Comparison of ENCODE assay signal across 8 cellular contexts in genomic region chr19:51887522-51888498, GRCh38. TPM values are rescaled to one million over a fixed set of nuclear protein-coding genes. Genes with fewer than 3 reads are reported as not detected.
DNase-seq lines count a peak whose midpoint lies in the region; ATAC-seq and TF ChIP-seq lines count a peak whose summit lies in the region.

Gene ZNF577, minus strand, starts transcription at chr19:51887951. Its CDS starts 7,569 bp downstream, at chr19:51880382.

- no peak for TF ChIP-seq CTCF in lower leg skin (IDR thresholded peaks at IDR 0.05)

- H3K27me3 Mint-ChIP-seq in effector memory CD8-positive, alpha-beta T cell: no peaks in the 10 kb centered on the region

- peak; percentile 94 for ATAC-seq in effector memory CD8-positive, alpha-beta T cell (replicated peaks)
- no peak for ATAC-seq in GM18858 (IDR thresholded peaks at IDR 0.05; ENCODE audit: unreplicated experiment)

- no peak for TF ChIP-seq RAD21 in Ishikawa (IDR thresholded peaks at IDR 0.05; ENCODE audit: low read depth)

- intact Hi-C loops in lower leg skin (cut with DNase I; ENCODE audit: low total_unique reads): no loop called here

- no peak for TF ChIP-seq POLR2A in lower leg skin (IDR thresholded peaks at IDR 0.05)

- TF ChIP-seq EP300 in Ishikawa (IDR thresholded peaks at IDR 0.05; ENCODE audit: borderline replicate concordance): no peak; the same call in 1 of the 2 replicates

- H3K4me3 ChIP-seq in lower leg skin (ENCODE audit: low read depth, poor library complexity, severe bottlenecking): peak within 1 kb of the TSS; percentile 76

- WGBS in lower leg skin, 2 donors: 6 to 10% methylated on average over 51 to 54 of the region's 56 CpGs

- peaks cover 26% of the 10 kb centered on the region for H3K36me3 Mint-ChIP-seq in effector memory CD8-positive, alpha-beta T cell (ENCODE audit: insufficient read depth)

- peaks cover 0 to 5% of the 10 kb centered on the region in 2 donors for H3K4me1 Mint-ChIP-seq in effector memory CD8-positive, alpha-beta T cell (ENCODE audit: low read depth in 2 of 2)

- peaks cover 6 to 29% of the 10 kb centered on the region in 2 donors for H3K9me3 Mint-ChIP-seq in effector memory CD8-positive, alpha-beta T cell

- H3K27ac Mint-ChIP-seq in effector memory CD8-positive, alpha-beta T cell: peak within 1 kb of the TSS; percentile 71 to 95

- H3K4me3 Mint-ChIP-seq in effector memory CD8-positive, alpha-beta T cell: peak within 1 kb of the TSS; percentile 84 to 93

- peak; percentile 96 for DNase-seq in AG20443 (ENCODE audit: low spot score)
- DNase-seq in activated CD8-positive, alpha-beta memory T cell treated with anti-CD3 and anti-CD28 coated beads for 48 hours (ENCODE audit: low read depth in 2 of 3, low spot score in 2 of 3): peak in 2 of 3 experiments; percentile 23 to 41
- peak; percentile 25 to 66 (median 64) for DNase-seq in effector memory CD8-positive, alpha-beta T cell
- peak; percentile 91 to 97 for DNase-seq in lower leg skin (ENCODE audit: low spot score in 2 of 2)
- DNase-seq in stimulated activated CD4-positive, alpha-beta T cell treated with anti-CD3 and anti-CD28 coated beads, Interleukin-2, amount 100 ng/mL, for 24 hours: peak; percentile 55 to 72
- DNase-seq in DMS79 treated with DMSO at 0.1 percent for 48 hours (lab: John Stamatoyannopoulos, UW): no peak

TF ChIP-seq in Ishikawa, 13 proteins besides CTCF, POLR2A, EP300 and RAD21:
- TF ChIP-seq TCF12 (IDR thresholded peaks at IDR 0.05; ENCODE audit: low read depth) (peak; percentile 75; the same call in 1 of the 2 replicates), TAF1 (IDR thresholded peaks at IDR 0.05; ENCODE audit: low read depth) (peak; percentile 35; the same call in 1 of the 2 replicates), TEAD4 (IDR thresholded peaks at IDR 0.05) (peak; percentile 39; the same call in 1 of the 2 replicates), CEBPB (IDR thresholded peaks at IDR 0.05) (peak; percentile 72), ZBTB7A (IDR thresholded peaks at IDR 0.05; ENCODE audit: low read depth) (no peak), YY1 (IDR thresholded peaks at IDR 0.05; ENCODE audit: low read depth) (peak; percentile 100), FOXM1 (IDR thresholded peaks at IDR 0.05; ENCODE audit: borderline replicate concordance, low read depth) (no peak), NFIC (IDR thresholded peaks at IDR 0.05) (no peak), MAX (IDR thresholded peaks at IDR 0.05) (no peak; the same call in none of the 2 replicates), USF1 (IDR thresholded peaks at IDR 0.05) (0 out of 2 replicates have a peak, but pooled peaks have one; percentile 4), CREB1 (IDR thresholded peaks at IDR 0.05; ENCODE audit: low read depth) (peak; percentile 90), EGR1 (IDR thresholded peaks at IDR 0.05) (peak; percentile 92)
- TF ChIP-seq, protein P1, sequence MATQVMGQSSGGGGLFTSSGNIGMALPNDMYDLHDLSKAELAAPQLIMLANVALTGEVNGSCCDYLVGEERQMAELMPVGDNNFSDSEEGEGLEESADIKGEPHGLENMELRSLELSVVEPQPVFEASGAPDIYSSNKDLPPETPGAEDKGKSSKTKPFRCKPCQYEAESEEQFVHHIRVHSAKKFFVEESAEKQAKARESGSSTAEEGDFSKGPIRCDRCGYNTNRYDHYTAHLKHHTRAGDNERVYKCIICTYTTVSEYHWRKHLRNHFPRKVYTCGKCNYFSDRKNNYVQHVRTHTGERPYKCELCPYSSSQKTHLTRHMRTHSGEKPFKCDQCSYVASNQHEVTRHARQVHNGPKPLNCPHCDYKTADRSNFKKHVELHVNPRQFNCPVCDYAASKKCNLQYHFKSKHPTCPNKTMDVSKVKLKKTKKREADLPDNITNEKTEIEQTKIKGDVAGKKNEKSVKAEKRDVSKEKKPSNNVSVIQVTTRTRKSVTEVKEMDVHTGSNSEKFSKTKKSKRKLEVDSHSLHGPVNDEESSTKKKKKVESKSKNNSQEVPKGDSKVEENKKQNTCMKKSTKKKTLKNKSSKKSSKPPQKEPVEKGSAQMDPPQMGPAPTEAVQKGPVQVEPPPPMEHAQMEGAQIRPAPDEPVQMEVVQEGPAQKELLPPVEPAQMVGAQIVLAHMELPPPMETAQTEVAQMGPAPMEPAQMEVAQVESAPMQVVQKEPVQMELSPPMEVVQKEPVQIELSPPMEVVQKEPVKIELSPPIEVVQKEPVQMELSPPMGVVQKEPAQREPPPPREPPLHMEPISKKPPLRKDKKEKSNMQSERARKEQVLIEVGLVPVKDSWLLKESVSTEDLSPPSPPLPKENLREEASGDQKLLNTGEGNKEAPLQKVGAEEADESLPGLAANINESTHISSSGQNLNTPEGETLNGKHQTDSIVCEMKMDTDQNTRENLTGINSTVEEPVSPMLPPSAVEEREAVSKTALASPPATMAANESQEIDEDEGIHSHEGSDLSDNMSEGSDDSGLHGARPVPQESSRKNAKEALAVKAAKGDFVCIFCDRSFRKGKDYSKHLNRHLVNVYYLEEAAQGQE (IDR thresholded peaks at IDR 0.05; ENCODE audit: low read depth): no peak

RNA-seq across cellular contexts. Expression of gene ZNF577, which starts in this region (rescaled TPM):
- 10 to 100 TPM in 3 of 4 donors, 1 to 10 TPM in 1; 6.7 to 20.5 (median 18.6) TPM for total RNA-seq in lower leg skin
